Comparison of ENCODE assay signal across 10 cellular contexts in genomic region chr5:43485406-43485805, GRCh38. TPM values are rescaled to one million over a fixed set of nuclear protein-coding genes. Genes with fewer than 3 reads are reported as not detected.
DNase-seq lines count a peak whose midpoint lies in the region; ATAC-seq and TF ChIP-seq lines count a peak whose summit lies in the region.
"Had no signal": no experiment of that assay in that cellular context is flagged by ENCODE, and none has a peak within 500 bp of the region (broad histone marks: within the 10 kb centered on the region; RNA-seq: fewer than 3 reads in every experiment).

No MANE protein-coding gene starts in this region.

- peaks cover 26% of the 10 kb centered on the region for H3K79me2 ChIP-seq in PC-3 (ENCODE audit: low read length)
- H3K79me2 ChIP-seq in H9 (ENCODE audit: insufficient read depth, low read length): no peaks in the 10 kb centered on the region

- H2BK5ac ChIP-seq in H9 (ENCODE audit: insufficient read length, low read length): no peak overlapping the region

- TF ChIP-seq POLR2A in spleen (IDR thresholded peaks at IDR 0.05): no peak

- H3K9ac ChIP-seq in PC-3 (ENCODE audit: low read length) (no peak overlapping the region), colonic mucosa (ENCODE audit: low read depth in 2 of 2, low read length in 2 of 2) (no peak overlapping the region), H9 (ENCODE audit: extremely low read depth, insufficient read length, low read length) (no peak overlapping the region), endodermal cell (ENCODE audit: extremely low read depth, low read length, poor library complexity, severe bottlenecking) (no peak overlapping the region)

- H4K91ac ChIP-seq in H9 (ENCODE audit: insufficient read length, low read depth, low read length): no peak overlapping the region

- peaks cover 41% of the 10 kb centered on the region for H3K4me1 Mint-ChIP-seq in activated CD8-positive, alpha-beta memory T cell treated with anti-CD3 and anti-CD28 coated beads, Interleukin-2, amount 10 ng/mL, durations not matched to agents 7 days and 5 days
- H3K4me1 Mint-ChIP-seq in H9: peaks cover 14% of the 10 kb centered on the region in 2 experiments
- peaks cover 9% of the 10 kb centered on the region for H3K4me1 Mint-ChIP-seq in endodermal cell

- no peak overlapping the region for H4K8ac ChIP-seq in H9 (replicated peaks; ENCODE audit: insufficient read length, low read depth, low read length)

- ATAC-seq in activated CD8-positive, alpha-beta memory T cell treated with anti-CD3 and anti-CD28 coated beads, Interleukin-2, amount 10 ng/mL, durations not matched to agents 7 days and 5 days: no peak
- ATAC-seq in PC-3 (peak; percentile 11), GM18498 (IDR thresholded peaks at IDR 0.05; ENCODE audit: unreplicated experiment) (no peak)

- H4K20me1 ChIP-seq in PC-3 (ENCODE audit: low read length) (no peaks in the 10 kb centered on the region), H9 (ENCODE audit: control insufficient read depth, insufficient read depth, insufficient read length) (no peaks in the 10 kb centered on the region)

- H3K4ac ChIP-seq in H9 (ENCODE audit: low read depth, low read length): no peak overlapping the region

- H3K23me2 ChIP-seq in H9 (ENCODE audit: insufficient read length, low read depth, low read length, poor library complexity, severe bottlenecking): peaks cover 2% of the 10 kb centered on the region

- H3K36me3 ChIP-seq in PC-3 (ENCODE audit: low read depth, low read length) (peaks cover 13% of the 10 kb centered on the region; the same call in 1 of the 2 replicates), colonic mucosa (no peaks in the 10 kb centered on the region), spleen (peaks cover 0 to 13% (median 0%) of the 10 kb centered on the region in 6 donors), endodermal cell (ENCODE audit: control insufficient read depth, insufficient read depth, low read length) (peaks cover 23% of the 10 kb centered on the region)

- H3K56ac ChIP-seq in H9 (ENCODE audit: insufficient read length, low read depth, low read length): no peak overlapping the region

- H3K23ac ChIP-seq in H9 (ENCODE audit: insufficient read length, low read depth, low read length): no peak overlapping the region

- H3K27ac ChIP-seq in PC-3 (ENCODE audit: low read length) (no peak overlapping the region), colonic mucosa (peak overlapping the region; percentile 96), spleen (peak overlapping the region in 6 of 8 donors; percentile 3 to 99 (median 96)), H9 (ENCODE audit: insufficient read length, low read depth, low read length) (no peak overlapping the region), endodermal cell (ENCODE audit: low read depth, low read length) (no peak overlapping the region)

- H2AK5ac ChIP-seq in H9 (ENCODE audit: insufficient read length, low read length): no peak overlapping the region

- no peaks in the 10 kb centered on the region for H3K27me3 Mint-ChIP-seq in activated CD8-positive, alpha-beta memory T cell treated with anti-CD3 and anti-CD28 coated beads, Interleukin-2, amount 10 ng/mL, durations not matched to agents 7 days and 5 days
- no peaks in the 10 kb centered on the region for H3K27me3 Mint-ChIP-seq in H9 (ENCODE audit: low read depth)
- no peaks in the 10 kb centered on the region for H3K27me3 Mint-ChIP-seq in endodermal cell (ENCODE audit: insufficient read depth)

- no peak overlapping the region for H3K14ac ChIP-seq in H9 (ENCODE audit: insufficient read depth, low read length)

- CTCF ChIA-PET in activated CD8-positive, alpha-beta memory T cell treated with anti-CD3 and anti-CD28 coated beads, Interleukin-2, amount 10 ng/mL, durations not matched to agents 7 days and 5 days (lab: Charles Lee): interaction anchor here (0.6 to 3.2 kb wide), 15 partner anchors 11 to 444 kb away, joined by 3 to 25 read pairs (median 4); partner anchors contain the start of genes C5orf34 and HMGCS1
- CTCF ChIA-PET in PC-3 (lab: Charles Lee): interaction anchor here (0.7 kb wide), 1 partner anchor 12 kb away, joined by 3 read pairs; no protein-coding TSS in a partner anchor

- H3K79me1 ChIP-seq in H9 (ENCODE audit: insufficient read depth, low read depth, low read length, poor library complexity, severe bottlenecking): no peaks in the 10 kb centered on the region

- intact Hi-C loops in PC-3 (cut with micrococcal nuclease): loop anchor here (10.0 kb wide), 1 partner anchor 281 kb away; no protein-coding TSS in a partner anchor
- intact Hi-C loops in colonic mucosa (cut with DNase I): loop anchor here (10.0 kb wide), 2 partner anchors 69 to 371 kb away; partner anchors contain the start of gene PAIP1
- intact Hi-C loops in spleen (cut with DNase I; ENCODE audit: low total_unique reads): loop anchor here (10.0 kb wide), 1 partner anchor 171 kb away; the partner anchor contains the start of gene HMGCS1

- H3K9me3 ChIP-seq in PC-3 (ENCODE audit: low read length): no peaks in the 10 kb centered on the region
- H3K9me3 ChIP-seq in colonic mucosa: no peaks in the 10 kb centered on the region
- no peaks in the 10 kb centered on the region for H3K9me3 ChIP-seq in spleen
- no peaks in the 10 kb centered on the region for H3K9me3 ChIP-seq in H9 (ENCODE audit: control insufficient read depth, low read depth, low read length)
- no peaks in the 10 kb centered on the region for H3K9me3 ChIP-seq in endodermal cell (ENCODE audit: control insufficient read depth, low read length)

- BruUV-seq in PC-3 (replicated peaks; lab: Mats Ljungman, UMichigan): no TSS peak

- H3K9me2 ChIP-seq in PC-3 (replicated peaks; ENCODE audit: low read length): no peaks in the 10 kb centered on the region

- H3K18ac ChIP-seq in H9 (ENCODE audit: insufficient read length, low read depth, low read length): no peak overlapping the region

- H2AFZ ChIP-seq in PC-3 (ENCODE audit: low read length) (no peak overlapping the region), H9 (ENCODE audit: low read length) (no peak overlapping the region)

- H2BK20ac ChIP-seq in H9 (ENCODE audit: low read depth, low read length, poor library complexity, severe bottlenecking): no peak overlapping the region

- WGBS in spleen, 5 donors: 93 to 100% (median 98%) methylated on average over 2 of the region's 2 CpGs
- no CpG with 5 or more reads among the region's 2 CpGs for WGBS in H9 (ENCODE audit: extremely low coverage, insufficient read length, low lambda C conversion rate)
- 86 to 96% methylated on average over 1 to 2 of the region's 2 CpGs for WGBS in endodermal cell (ENCODE audit: insufficient coverage in 1 of 2, insufficient read length in 1 of 2), 2 experiments

- POLR2A ChIA-PET in PC-3 (lab: Charles Lee; ENCODE audit: unreplicated experiment): no interaction called here

- H3K36me3 Mint-ChIP-seq in activated CD8-positive, alpha-beta memory T cell treated with anti-CD3 and anti-CD28 coated beads, Interleukin-2, amount 10 ng/mL, durations not matched to agents 7 days and 5 days: peaks cover 14% of the 10 kb centered on the region
- peaks cover 0 to 23% (median 2%) of the 10 kb centered on the region in 3 experiments; a peak in 6 of 7 replicates for H3K36me3 Mint-ChIP-seq in H9 (ENCODE audit: insufficient read depth in 1 of 3, low read depth in 3 of 3)
- H3K36me3 Mint-ChIP-seq in endodermal cell (ENCODE audit: low read depth): peaks cover 3% of the 10 kb centered on the region

- H3K9me3 Mint-ChIP-seq in activated CD8-positive, alpha-beta memory T cell treated with anti-CD3 and anti-CD28 coated beads, Interleukin-2, amount 10 ng/mL, durations not matched to agents 7 days and 5 days (ENCODE audit: low read depth): no peaks in the 10 kb centered on the region
- no peaks in the 10 kb centered on the region for H3K9me3 Mint-ChIP-seq in H9
- no peaks in the 10 kb centered on the region for H3K9me3 Mint-ChIP-seq in endodermal cell

- H3T11ph ChIP-seq in H9 (ENCODE audit: low read length): no peak overlapping the region

- H2BK12ac ChIP-seq in H9 (ENCODE audit: insufficient read length, low read depth, low read length): no peak overlapping the region

- H4K5ac ChIP-seq in H9 (ENCODE audit: insufficient read length, low read depth, low read length): no peak overlapping the region

- no peak overlapping the region for H3K4me3 Mint-ChIP-seq in activated CD8-positive, alpha-beta memory T cell treated with anti-CD3 and anti-CD28 coated beads, Interleukin-2, amount 10 ng/mL, durations not matched to agents 7 days and 5 days
- H3K4me3 Mint-ChIP-seq in H9 (no peak overlapping the region), endodermal cell (no peak overlapping the region)

- TF ChIP-seq CTCF in PC-3 (conservative IDR thresholded peaks at IDR 0.05; ENCODE audit: low read depth, low read length) (no peak), colonic mucosa (IDR thresholded peaks at IDR 0.05) (no peak), spleen (IDR thresholded peaks at IDR 0.05 in 8 of 11, conservative IDR thresholded peaks at IDR 0.05 in 3 of 11) (no peak), H9 (conservative IDR thresholded peaks at IDR 0.05) (no peak), endodermal cell (conservative IDR thresholded peaks at IDR 0.05) (no peak)

- H3K4me1 ChIP-seq in PC-3 (ENCODE audit: insufficient read depth, low read length) (peaks cover 15% of the 10 kb centered on the region), colonic mucosa (peaks cover 7% of the 10 kb centered on the region), spleen (peaks cover 14 to 38% (median 24%) of the 10 kb centered on the region in 6 donors), H9 (ENCODE audit: insufficient read depth, low read length) (no peaks in the 10 kb centered on the region), endodermal cell (ENCODE audit: control insufficient read depth, insufficient read depth, low read length) (no peaks in the 10 kb centered on the region)

- no peak overlapping the region for H3K4me2 ChIP-seq in PC-3 (ENCODE audit: low read length)
- H3K4me2 ChIP-seq in H9 (ENCODE audit: insufficient read depth, insufficient read length, low read length): no peak overlapping the region

- no peak overlapping the region for H2BK120ac ChIP-seq in H9 (ENCODE audit: low read depth, low read length, poor library complexity, severe bottlenecking)

- no peak overlapping the region for H2BK15ac ChIP-seq in H9 (ENCODE audit: low read depth, low read length)

- H3K4me3 ChIP-seq in PC-3 (ENCODE audit: low read length) (no peak overlapping the region), colonic mucosa (no peak overlapping the region), spleen (no peak overlapping the region), endodermal cell (ENCODE audit: low read length) (no peak overlapping the region)

- H3K27me3 ChIP-seq in PC-3 (ENCODE audit: low read length) (no peaks in the 10 kb centered on the region), colonic mucosa (no peaks in the 10 kb centered on the region), spleen (replicated peaks in 1 of 7) (no peaks in the 10 kb centered on the region), H9 (ENCODE audit: insufficient read depth, low read length) (no peaks in the 10 kb centered on the region), endodermal cell (ENCODE audit: control insufficient read depth, insufficient read depth, low read length, poor library complexity, severe bottlenecking) (no peaks in the 10 kb centered on the region)

- DNase-seq in activated CD8-positive, alpha-beta memory T cell treated with anti-CD3 and anti-CD28 coated beads, Interleukin-2, amount 10 ng/mL, durations not matched to agents 7 days and 5 days: no peak
- no peak for DNase-seq in activated CD8-positive, alpha-beta memory T cell treated with anti-CD3 and anti-CD28 coated beads, Interleukin-2, amount 50 U/mL, for 48 hours
- DNase-seq in PC-3: peak; percentile 26
- peak; percentile 30 for DNase-seq in colonic mucosa
- DNase-seq in spleen: no peak
- no peak for DNase-seq in H9
- DNase-seq in endodermal cell: no peak
- DNase-seq: HCEC 1CT, kidney had no signal

- peak overlapping the region; percentile 100 for H3K27ac Mint-ChIP-seq in activated CD8-positive, alpha-beta memory T cell treated with anti-CD3 and anti-CD28 coated beads, Interleukin-2, amount 10 ng/mL, durations not matched to agents 7 days and 5 days
- H3K27ac Mint-ChIP-seq in H9 (no peak overlapping the region; a peak in 1 of 7 replicates), endodermal cell (no peak overlapping the region)

- no peaks in the 10 kb centered on the region for H3F3A ChIP-seq in PC-3 (ENCODE audit: low read length, unreplicated experiment)

RNA-seq across cellular contexts. Expression of gene TMEM267, which starts 1.7 kb away (rescaled TPM):
- total RNA-seq in activated CD8-positive, alpha-beta memory T cell treated with anti-CD3 and anti-CD28 coated beads, Interleukin-2, amount 10 ng/mL, durations not matched to agents 7 days and 5 days: 10 to 100 TPM; 13.9 to 21.9 TPM
- total RNA-seq in PC-3 (2014; rRNA removed) (10.0 and 16.1 TPM in 2 replicates), colonic mucosa (10 to 100 TPM in 1 of 2 donors, 1 to 10 TPM in 1; 7.3 to 11.8 TPM), spleen (10 to 100 TPM in 6 of 7 donors, 1 to 10 TPM in 1; 9.2 to 18.0 (median 10.7) TPM), H9 (2021) (3.1 and 5.1 TPM in 2 replicates), endodermal cell (1 to 10 TPM; 8.3 to 8.9 TPM)
- polyA plus RNA-seq in spleen: 10 to 100 TPM; 10.2 to 14.4 (median 11.7) TPM
- polyA plus RNA-seq in endodermal cell (2013, experiment 1 of 2): 10.7 TPM
- 10.1 TPM for polyA plus RNA-seq in endodermal cell (2013, experiment 2 of 2)

RNA-seq across cellular contexts. Expression of gene C5orf34, which starts 29.5 kb away (rescaled TPM):
- total RNA-seq in activated CD8-positive, alpha-beta memory T cell treated with anti-CD3 and anti-CD28 coated beads, Interleukin-2, amount 10 ng/mL, durations not matched to agents 7 days and 5 days: 1 to 10 TPM; 7.0 to 9.8 TPM
- total RNA-seq in PC-3 (2014; rRNA removed) (9.8 and 16.3 TPM in 2 replicates), colonic mucosa (1 to 10 TPM; 1.9 to 5.0 TPM), spleen (1 to 10 TPM; 1.7 to 4.3 (median 2.7) TPM), H9 (2021) (7.7 and 8.4 TPM in 2 replicates), endodermal cell (10 to 100 TPM in 1 of 2 donors, 1 to 10 TPM in 1; 7.4 to 13.0 TPM)
- 1 to 10 TPM; 1.2 to 2.5 (median 1.7) TPM for polyA plus RNA-seq in spleen
- polyA plus RNA-seq in endodermal cell (2013, experiment 1 of 2): 11.3 TPM
- polyA plus RNA-seq in endodermal cell (2013, experiment 2 of 2): 11.0 TPM

Comparison
In these comparisons a context has a peak if more than half of its experiments do, and no peak if none do; other contexts are left out.
1. DNase-seq: peak in PC-3 (single experiment) and colonic mucosa (single experiment); none in activated CD8-positive, alpha-beta memory T cell treated with anti-CD3 and anti-CD28 coated beads, Interleukin-2, amount 10 ng/mL, durations not matched to agents 7 days and 5 days (single experiment), activated CD8-positive, alpha-beta memory T cell treated with anti-CD3 and anti-CD28 coated beads, Interleukin-2, amount 50 U/mL, for 48 hours (single experiment), spleen (single experiment), H9 (single experiment) and endodermal cell (single experiment).
2. H3K27ac ChIP-seq: peak in colonic mucosa (single experiment) and spleen (6 of 8); none in PC-3 (single experiment), H9 (single experiment) and endodermal cell (single experiment).